8 cellular contexts compared by ENCODE assay signal in the genomic region with DNA sequence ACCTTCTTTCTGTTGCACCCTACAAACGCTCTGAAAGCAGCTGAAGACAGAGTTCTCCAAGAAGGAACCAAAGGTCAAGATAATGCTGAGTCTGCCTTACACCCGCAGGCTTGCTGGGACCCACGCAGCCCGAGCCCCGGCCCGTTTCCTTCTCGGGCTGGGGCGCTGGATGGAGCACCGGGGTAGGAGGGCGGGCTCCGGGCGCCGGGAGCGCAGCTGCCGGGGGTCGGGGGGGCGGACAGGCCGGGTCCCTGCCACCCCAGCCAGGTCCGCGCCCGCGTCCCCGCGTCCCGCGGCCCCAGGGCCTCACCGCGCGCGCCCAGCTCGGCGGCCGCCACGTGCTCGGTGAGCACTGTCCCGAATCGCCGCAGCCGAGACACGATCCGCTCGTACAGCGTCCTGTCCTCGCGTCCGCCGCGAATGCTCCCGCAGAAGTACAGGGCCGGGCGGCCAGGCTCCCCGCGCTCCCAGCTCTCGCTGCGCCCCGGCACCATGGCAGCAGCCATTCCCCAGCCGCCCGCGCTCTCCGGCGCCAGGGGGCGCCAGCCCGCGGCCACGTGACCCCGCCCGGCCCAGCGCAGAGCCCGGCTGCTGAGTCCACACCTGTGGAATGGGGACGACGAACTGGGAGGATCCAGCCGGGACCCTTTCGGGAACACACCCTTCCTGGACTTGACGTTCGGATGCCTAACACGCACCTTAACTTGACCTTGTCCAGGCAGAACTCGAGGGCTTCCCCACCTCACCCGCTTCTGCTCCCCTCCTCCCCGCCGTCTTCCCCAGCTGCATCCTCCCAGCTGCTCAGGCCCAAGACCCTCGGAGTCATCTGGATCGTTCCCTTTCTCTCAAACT. TPM values are rescaled to one million over a fixed set of nuclear protein-coding genes. Genes with fewer than 3 reads are reported as not detected.
DNase-seq lines count a peak whose midpoint lies in the region; ATAC-seq lines count a peak whose summit lies in the region.

A gene with protein sequence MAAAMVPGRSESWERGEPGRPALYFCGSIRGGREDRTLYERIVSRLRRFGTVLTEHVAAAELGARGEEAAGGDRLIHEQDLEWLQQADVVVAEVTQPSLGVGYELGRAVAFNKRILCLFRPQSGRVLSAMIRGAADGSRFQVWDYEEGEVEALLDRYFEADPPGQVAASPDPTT (minus strand): TSS at position 531 of the 852 bp plus-strand sequence. CDS start 25 bp downstream, at position 506.

- peaks cover 11% of the 10 kb centered on the region for H3K36me3 ChIP-seq in NT2/D1 (ENCODE audit: insufficient read depth, insufficient read length, low read length)

- no peaks in the 10 kb centered on the region for H3K9me3 ChIP-seq in NT2/D1 (ENCODE audit: insufficient read depth, low read length)
- no peaks in the 10 kb centered on the region for H3K9me3 ChIP-seq in mononuclear cell (ENCODE audit: low read depth, low read length)

- peak within 1 kb of the TSS; percentile 27 for H3K27ac ChIP-seq in epithelial cell of prostate

- DNase-seq in Ammon's horn (ENCODE audit: low spot score) = peak; percentile 69
- peak; percentile 51 for DNase-seq in NT2/D1 (ENCODE audit: low read depth, low spot score)
- peak; percentile 72 for DNase-seq in activated T-cell treated with anti-CD3 and anti-CD28 coated beads for 1 hour (ENCODE audit: low read depth)
- DNase-seq in epithelial cell of prostate (ENCODE audit: low read depth, low spot score) = no peak
- DNase-seq in stimulated activated CD8-positive, alpha-beta memory T cell treated with anti-CD3 and anti-CD28 coated beads, Interleukin-4, amount 100 ng/mL, for 1 hour (ENCODE audit: low read depth in 2 of 2, low spot score in 1 of 2) = peak; percentile 42 to 56

- H3K4me1 ChIP-seq in NT2/D1 (ENCODE audit: insufficient read depth, insufficient read length) (peaks cover 3% of the 10 kb centered on the region), mononuclear cell (ENCODE audit: insufficient read depth, low read length) (peaks cover 39% of the 10 kb centered on the region)

- ATAC-seq in GM18873 (IDR thresholded peaks at IDR 0.05; ENCODE audit: low FRiP score, unreplicated experiment) (peak; percentile 48), HG03280 (IDR thresholded peaks at IDR 0.05; ENCODE audit: unreplicated experiment) (peak; percentile 81)

- H3K4me3 ChIP-seq in NT2/D1 (ENCODE audit: insufficient read length, low read depth) (peak within 1 kb of the TSS; percentile 75), mononuclear cell (ENCODE audit: low read length) (peak within 1 kb of the TSS; percentile 53)

- peak within 1 kb of the TSS; percentile 92 for H3K9ac ChIP-seq in NT2/D1 (ENCODE audit: insufficient read length, low read depth)

- peaks cover 27% of the 10 kb centered on the region for H3K27me3 ChIP-seq in NT2/D1 (ENCODE audit: insufficient read depth, insufficient read length)
- peaks cover 4% of the 10 kb centered on the region for H3K27me3 ChIP-seq in mononuclear cell (ENCODE audit: insufficient read depth, low read length)

RNA-seq across cellular contexts. Expression of the gene that starts here (rescaled TPM):
- total RNA-seq in mononuclear cell = 14.7 TPM
